ENCODE assay signal across 11 cellular contexts in genomic region chr2:46335966-46336436, GRCh38. TPM values are rescaled to one million over a fixed set of nuclear protein-coding genes. Genes with fewer than 3 reads are reported as not detected.
DNase-seq lines count a peak whose midpoint lies in the region; ATAC-seq and TF ChIP-seq lines count a peak whose summit lies in the region.
"Had no signal": no experiment of that assay in that cellular context is flagged by ENCODE, and none has a peak within 500 bp of the region (broad histone marks: within the 10 kb centered on the region; RNA-seq: fewer than 3 reads in every experiment).

No MANE protein-coding gene starts in this region.

- POLR2A ChIA-PET in BJ (lab: Charles Lee), result interaction anchor here (0.6 to 1.3 kb wide), 3 partner anchors 26 to 863 kb away, joined by 5 to 12 read pairs (median 5); no protein-coding TSS in a partner anchor

- H3K27me3 ChIP-seq in BJ (ENCODE audit: control insufficient read depth, insufficient read depth, low read length), result no peaks in the 10 kb centered on the region
- H3K27me3 ChIP-seq in Peyer's patch, result no peaks in the 10 kb centered on the region
- no peaks in the 10 kb centered on the region for H3K27me3 ChIP-seq in psoas muscle (ENCODE audit: insufficient read depth in 3 of 3, low read length in 2 of 3)

- no peak for TF ChIP-seq POLR2A in Peyer's patch (IDR thresholded peaks at IDR 0.05)

- H3K4me3 ChIP-seq in BJ (ENCODE audit: low read depth, low read length) (peak overlapping the region; percentile 28), Peyer's patch (peak overlapping the region in 2 of 4 donors; percentile 37 to 47), fibroblast of villous mesenchyme (ENCODE audit: low read depth, low read length) (no peak overlapping the region), psoas muscle (peak overlapping the region; percentile 54)

- ATAC-seq in psoas muscle, result no peak
- no peak for ATAC-seq in activated naive CD4-positive, alpha-beta T cell treated with anti-CD3 and anti-CD28 coated beads, Interleukin-2, amount 50 U/mL, for 72 hours
- ATAC-seq in HG02938 (IDR thresholded peaks at IDR 0.05; ENCODE audit: unreplicated experiment), result no peak

- H3K4me1 ChIP-seq in Peyer's patch (peaks cover 0 to 74% (median 7%) of the 10 kb centered on the region in 4 donors), psoas muscle (peaks cover 91% of the 10 kb centered on the region)

- CTCF ChIA-PET in BJ (lab: Yijun Ruan, JAX), result interaction anchor here (1.0 to 2.1 kb wide), 4 partner anchors 9 to 325 kb away, joined by 3 to 5 read pairs (median 4); no protein-coding TSS in a partner anchor

- WGBS in psoas muscle, 3 donors, result 26 to 43% (median 30%) methylated on average over 7 of the region's 7 CpGs

- no peaks in the 10 kb centered on the region for H3K36me3 Mint-ChIP-seq in activated naive CD4-positive, alpha-beta T cell treated with anti-CD3 and anti-CD28 coated beads, Interleukin-2, amount 50 U/mL, for 72 hours
- H3K36me3 Mint-ChIP-seq: immature natural killer cell had no signal

- intact Hi-C loops in psoas muscle (cut with DNase I), result loop anchor here (5.0 kb wide), 1 partner anchor 39 kb away; the partner anchor contains the start of gene EPAS1 (in 2 of the 2)

- H3K27ac ChIP-seq in Peyer's patch, result peak overlapping the region; percentile 60 to 92 (median 76)
- H3K27ac ChIP-seq in psoas muscle, result peak overlapping the region; percentile 79

- DNase-seq in BJ (ENCODE audit: low read depth), result no peak
- DNase-seq in Peyer's patch, result no peak
- DNase-seq in fibroblast of villous mesenchyme (ENCODE audit: low read depth), result peak; percentile 56
- DNase-seq in psoas muscle, result peak in 1 of 2 donors; percentile 29
- no peak for DNase-seq in activated naive CD4-positive, alpha-beta T cell treated with anti-CD3 and anti-CD28 coated beads, Interleukin-2, amount 50 U/mL, for 72 hours (ENCODE audit: low spot score in 2 of 2)
- DNase-seq in Ammon's horn (ENCODE audit: low spot score), result no peak
- no peak for DNase-seq in GF-D8 (lab: John Stamatoyannopoulos, UW)
- DNase-seq: COR-L47, immature natural killer cell, NCI-H1930 had no signal

- no peaks in the 10 kb centered on the region for H3K9me3 Mint-ChIP-seq in activated naive CD4-positive, alpha-beta T cell treated with anti-CD3 and anti-CD28 coated beads, Interleukin-2, amount 50 U/mL, for 72 hours
- H3K9me3 Mint-ChIP-seq: immature natural killer cell had no signal

- no peak overlapping the region for H3K27ac Mint-ChIP-seq in activated naive CD4-positive, alpha-beta T cell treated with anti-CD3 and anti-CD28 coated beads, Interleukin-2, amount 50 U/mL, for 72 hours
- H3K27ac Mint-ChIP-seq: immature natural killer cell had no signal

- H3K9me3 ChIP-seq in Peyer's patch (no peaks in the 10 kb centered on the region), psoas muscle (no peaks in the 10 kb centered on the region)

- TF ChIP-seq CTCF in BJ (IDR thresholded peaks at IDR 0.05; ENCODE audit: insufficient read depth, low read depth, low read length), result no peak
- TF ChIP-seq CTCF in Peyer's patch (IDR thresholded peaks at IDR 0.05), result no peak
- TF ChIP-seq CTCF in fibroblast of villous mesenchyme (IDR thresholded peaks at IDR 0.05; ENCODE audit: insufficient read depth, low read depth, low read length), result no peak
- no peak for TF ChIP-seq CTCF in psoas muscle (IDR thresholded peaks at IDR 0.05)

- H3K36me3 ChIP-seq in BJ (ENCODE audit: control insufficient read depth, insufficient read depth, low read length) (no peaks in the 10 kb centered on the region), Peyer's patch (no peaks in the 10 kb centered on the region), psoas muscle (ENCODE audit: insufficient read depth in 1 of 2, low read depth in 1 of 2) (no peaks in the 10 kb centered on the region)

RNA-seq across cellular contexts. Expression of gene EPAS1, which starts 38.8 kb away (rescaled TPM):
- polyA plus RNA-seq in BJ (2011; rRNA removed) (312 and 531 TPM in 2 replicates), psoas muscle (100 to 1,000 TPM in 1 of 3 donors, 10 to 100 TPM in 2; 39.2 to 112 (median 49.9) TPM)
- 229 and 279 TPM in 2 replicates for polyA minus RNA-seq in BJ (2011; rRNA and poly(A)+ RNA removed)
- total RNA-seq in Peyer's patch (100 to 1,000 TPM; 114 to 240 (median 196) TPM), fibroblast of villous mesenchyme (124 and 132 TPM in 2 replicates), psoas muscle (100 to 1,000 TPM in 2 of 4 donors, 10 to 100 TPM in 2; 44.3 to 123 (median 98.3) TPM)
- total RNA-seq in activated naive CD4-positive, alpha-beta T cell treated with anti-CD3 and anti-CD28 coated beads, Interleukin-2, amount 50 U/mL, for 72 hours, result 1 to 10 TPM; 1.8 to 6.5 TPM

Comparison
In these comparisons a context has a peak if more than half of its experiments do, and no peak if none do; other contexts are left out.
1. RNA of gene EPAS1, which starts 38.8 kb away (total RNA-seq): 114 to 240 TPM in Peyer's patch, 124 to 132 TPM in fibroblast of villous mesenchyme and 44.3 to 123 TPM in psoas muscle; 1.8 to 6.5 TPM in activated naive CD4-positive, alpha-beta T cell treated with anti-CD3 and anti-CD28 coated beads, Interleukin-2, amount 50 U/mL, for 72 hours; every median in the first group is over 4 times any median in the second.